ENCODE assay signal across 1 cellular context in genomic region chr2:11941201-11942041, GRCh38.
A peak's percentile ranks its signal among the peaks of the same experiment; 100 is the strongest.
TF ChIP-seq lines count a peak whose summit lies in the region.

No MANE protein-coding gene starts in this region.

TF ChIP-seq in K562, 482 proteins besides CTCF, POLR2A, EP300 and RAD21 (continued from another document and continues in another):
- TF ChIP-seq RNF2 (IDR thresholded peaks at IDR 0.05): peak; percentile 91
- no peak for TF ChIP-seq RBM14 (IDR thresholded peaks at IDR 0.05; ENCODE audit: borderline replicate concordance, insufficient read depth, low read depth, low read length)
- TF ChIP-seq SOX6 (IDR thresholded peaks at IDR 0.05): peak; percentile 96
- TF ChIP-seq ZBTB49 (CRISPR knock-in tag; IDR thresholded peaks at IDR 0.05; ENCODE audit: borderline replicate concordance): no peak
- no peak; the same call in 1 of the 2 replicates for TF ChIP-seq DIDO1 (tag; IDR thresholded peaks at IDR 0.05; ENCODE audit: low read depth)
- TF ChIP-seq ZNF140 (CRISPR knock-in tag; IDR thresholded peaks at IDR 0.05): no peak
- TF ChIP-seq RCOR1 (IDR thresholded peaks at IDR 0.05; ENCODE audit: borderline replicate concordance in 1 of 2, low read depth in 2 of 2, low read length in 2 of 2): peak; percentile 85 to 98; a peak in 3 of 4 replicates
- TF ChIP-seq PURB (CRISPR knock-in tag; IDR thresholded peaks at IDR 0.05; ENCODE audit: low read depth): no peak
- TF ChIP-seq ZC3H4 (CRISPR knock-in tag; IDR thresholded peaks at IDR 0.05; ENCODE audit: borderline replicate concordance): no peak
- TF ChIP-seq RBM17 (IDR thresholded peaks at IDR 0.05; ENCODE audit: borderline replicate concordance, low read depth, low read length): no peak
- TF ChIP-seq FOXA3 (CRISPR knock-in tag; conservative IDR thresholded peaks at IDR 0.05 in 1 of 2, IDR thresholded peaks at IDR 0.05 in 1 of 2): no peak
- TF ChIP-seq NONO (IDR thresholded peaks at IDR 0.05; ENCODE audit: low read depth in 2 of 2, low read length in 1 of 2): 0 out of 4 replicates have a peak, but pooled peaks of 1 of the 2 experiments have one; percentile 28
- TF ChIP-seq ZBTB9 (CRISPR knock-in tag; IDR thresholded peaks at IDR 0.05): peak; percentile 68; the same call in 1 of the 2 replicates
- TF ChIP-seq IRF9 (tag; IDR thresholded peaks at IDR 0.05): peak; percentile 40; the same call in 1 of the 2 replicates
- peak; percentile 21 to 51; a peak in 1 of 4 replicates for TF ChIP-seq FOXK2 (conservative IDR thresholded peaks at IDR 0.05 in 1 of 2, IDR thresholded peaks at IDR 0.05 in 1 of 2; ENCODE audit: low read depth in 2 of 2)
- TF ChIP-seq MBD2 (IDR thresholded peaks at IDR 0.05; ENCODE audit: borderline replicate concordance, low read depth): peak; percentile 77; the same call in 1 of the 2 replicates
- TF ChIP-seq CEBPZ (IDR thresholded peaks at IDR 0.05; ENCODE audit: borderline replicate concordance, low read depth, low read length): no peak
- peak; percentile 72; the same call in 1 of the 2 replicates for TF ChIP-seq TCF7 (IDR thresholded peaks at IDR 0.05; ENCODE audit: borderline replicate concordance)
- TF ChIP-seq SMARCC2 (IDR thresholded peaks at IDR 0.05; ENCODE audit: low read depth): peak; percentile 97
- TF ChIP-seq ZSCAN29 (IDR thresholded peaks at IDR 0.05): no peak
- peak; percentile 69 for TF ChIP-seq ELF4 (CRISPR knock-in tag; IDR thresholded peaks at IDR 0.05)
- TF ChIP-seq MCM2 (IDR thresholded peaks at IDR 0.05; ENCODE audit: low read depth): no peak
- TF ChIP-seq ZNF408 (CRISPR knock-in tag; IDR thresholded peaks at IDR 0.05; ENCODE audit: low read depth): no peak
- no peak for TF ChIP-seq SIN3B (IDR thresholded peaks at IDR 0.05; ENCODE audit: low read depth)
- peak; percentile 82 for TF ChIP-seq HMGN3 (IDR thresholded peaks at IDR 0.05; ENCODE audit: borderline replicate concordance, extremely low read depth, insufficient read length, low read depth, low read length)
- no peak for TF ChIP-seq TFE3 (CRISPR knock-in tag; IDR thresholded peaks at IDR 0.05)
- peak; percentile 90 for TF ChIP-seq GATA2 (CRISPR knock-in tag; IDR thresholded peaks at IDR 0.05)
- TF ChIP-seq ZNF695 (CRISPR knock-in tag; IDR thresholded peaks at IDR 0.05): no peak
- TF ChIP-seq ELK1 (CRISPR knock-in tag; IDR thresholded peaks at IDR 0.05): no peak
- peak in 1 of 2 experiments; percentile 76; a peak in 2 of 4 replicates for TF ChIP-seq HDAC1 (IDR thresholded peaks at IDR 0.05)
- peak; percentile 27; the same call in 1 of the 2 replicates for TF ChIP-seq MEF2A (IDR thresholded peaks at IDR 0.05; ENCODE audit: control insufficient read depth, low read depth, low read length)
- no peak for TF ChIP-seq KDM4B (IDR thresholded peaks at IDR 0.05; ENCODE audit: borderline replicate concordance in 2 of 2, low read depth in 1 of 2)
- TF ChIP-seq BHLHE40 (IDR thresholded peaks at IDR 0.05; ENCODE audit: low read length): peak; percentile 83
- no peak for TF ChIP-seq FIP1L1 (IDR thresholded peaks at IDR 0.05; ENCODE audit: low read depth, low read length, poor library complexity, severe bottlenecking)
- TF ChIP-seq ILF3 (IDR thresholded peaks at IDR 0.05; ENCODE audit: borderline replicate concordance): 0 out of 2 replicates have a peak, but pooled peaks have one; percentile 31
- TF ChIP-seq ARHGAP35 (IDR thresholded peaks at IDR 0.05; ENCODE audit: partially characterized antibody): no peak
- no peak for TF ChIP-seq NFYB (IDR thresholded peaks at IDR 0.05; ENCODE audit: extremely low read depth, insufficient read length)
- TF ChIP-seq HIVEP1 (CRISPR knock-in tag; IDR thresholded peaks at IDR 0.05): 0 out of 2 replicates have a peak, but pooled peaks have one; percentile 38
- TF ChIP-seq HNRNPL (IDR thresholded peaks at IDR 0.05; ENCODE audit: low read depth, low read length): no peak
- TF ChIP-seq ZNF311 (CRISPR knock-in tag; IDR thresholded peaks at IDR 0.05): no peak; the same call in 1 of the 2 replicates
- TF ChIP-seq CGGBP1 (CRISPR knock-in tag; IDR thresholded peaks at IDR 0.05): no peak
- no peak for TF ChIP-seq PTBP1 (IDR thresholded peaks at IDR 0.05; ENCODE audit: low read depth, low read length)
- no peak for TF ChIP-seq POLR3A (IDR thresholded peaks at IDR 0.05; ENCODE audit: borderline replicate concordance, extremely low read depth, insufficient read depth, insufficient read length)
- no peak for TF ChIP-seq SP2 (IDR thresholded peaks at IDR 0.05; ENCODE audit: extremely low read depth, low read depth, low read length, poor library complexity, severe bottlenecking)
- TF ChIP-seq SREBF1 (IDR thresholded peaks at IDR 0.05; ENCODE audit: borderline replicate concordance, low read depth, low read length): no peak
- no peak for TF ChIP-seq ESRRB (CRISPR knock-in tag; IDR thresholded peaks at IDR 0.05; ENCODE audit: borderline replicate concordance)
- peak; percentile 29; the same call in 1 of the 2 replicates for TF ChIP-seq GATAD2A (IDR thresholded peaks at IDR 0.05)
- TF ChIP-seq NR2C1 (IDR thresholded peaks at IDR 0.05): no peak
- peak; percentile 40; the same call in 1 of the 2 replicates for TF ChIP-seq NR2C1 (tag; IDR thresholded peaks at IDR 0.05)
- peak; percentile 70 for TF ChIP-seq BRD9 (IDR thresholded peaks at IDR 0.05; ENCODE audit: low read depth, partially characterized antibody)
- 0 out of 2 replicates have a peak, but pooled peaks have one; percentile 56 for TF ChIP-seq ZKSCAN1 (IDR thresholded peaks at IDR 0.05; ENCODE audit: low read depth, low read length)
- peak in 1 of 2 experiments; percentile 67; a peak in 1 of 4 replicates for TF ChIP-seq MLLT1 (IDR thresholded peaks at IDR 0.05)
- peak; percentile 16 for TF ChIP-seq NCOA4 (IDR thresholded peaks at IDR 0.05; ENCODE audit: partially characterized antibody)
- no peak for TF ChIP-seq NR2F6 (CRISPR knock-in tag; IDR thresholded peaks at IDR 0.05)
- peak; percentile 87 for TF ChIP-seq DMBX1 (CRISPR knock-in tag; IDR thresholded peaks at IDR 0.05; ENCODE audit: borderline replicate concordance)
- peak; percentile 79 for TF ChIP-seq CREB1 (IDR thresholded peaks at IDR 0.05)
- TF ChIP-seq CREB1 (CRISPR knock-in tag; IDR thresholded peaks at IDR 0.05): no peak; the same call in 1 of the 2 replicates
- peak; percentile 77 for TF ChIP-seq JUND (IDR thresholded peaks at IDR 0.05; ENCODE audit: borderline replicate concordance, low read depth, low read length)
- peak; percentile 63; the same call in 1 of the 3 replicates for TF ChIP-seq JUND (tag; IDR thresholded peaks at IDR 0.05; ENCODE audit: borderline replicate concordance, low read depth, low read length)
- TF ChIP-seq SMARCE1 (IDR thresholded peaks at IDR 0.05): peak; percentile 98
- no peak for TF ChIP-seq BRF1 (IDR thresholded peaks at IDR 0.05; ENCODE audit: borderline replicate concordance, extremely low read depth, insufficient read length)
- TF ChIP-seq ZNF76 (CRISPR knock-in tag; IDR thresholded peaks at IDR 0.05; ENCODE audit: borderline replicate concordance): no peak
- no peak for TF ChIP-seq XRCC3 (IDR thresholded peaks at IDR 0.05)
- TF ChIP-seq PHF8 (IDR thresholded peaks at IDR 0.05; ENCODE audit: borderline replicate concordance, low read length): no peak
